ENCODE assay signal across 1 cellular context in genomic region chr9:75615284-75615683, GRCh38.
TF ChIP-seq lines count a peak whose summit lies in the region.

No MANE protein-coding gene starts in this region.

TF ChIP-seq in HEK293, 187 proteins besides CTCF, POLR2A, EP300 and RAD21 (continued from another document):
- TF ChIP-seq REPIN1 (tag by site-specific recombination; IDR thresholded peaks at IDR 0.05; ENCODE audit: low read depth) (no peak), ZNF391 (tag by site-specific recombination; IDR thresholded peaks at IDR 0.05; ENCODE audit: borderline replicate concordance, low read depth) (no peak), ZNF777 (tag by site-specific recombination; IDR thresholded peaks at IDR 0.05; ENCODE audit: borderline replicate concordance) (no peak), TRIM28 (IDR thresholded peaks at IDR 0.05; ENCODE audit: borderline replicate concordance, low read length) (no peak), ZNF623 (tag by site-specific recombination; IDR thresholded peaks at IDR 0.05) (no peak), ZNF16 (tag by site-specific recombination; IDR thresholded peaks at IDR 0.05; ENCODE audit: low read depth) (no peak), ZSCAN23 (tag by site-specific recombination; IDR thresholded peaks at IDR 0.05) (no peak), ZNF366 (tag by site-specific recombination; conservative IDR thresholded peaks at IDR 0.05) (peak; percentile 61), OSR2 (tag by site-specific recombination; IDR thresholded peaks at IDR 0.05) (no peak), ZNF175 (tag by site-specific recombination; IDR thresholded peaks at IDR 0.05) (no peak), GLI2 (tag by site-specific recombination; IDR thresholded peaks at IDR 0.05; ENCODE audit: borderline replicate concordance, low read depth) (no peak), SCRT1 (tag by site-specific recombination; IDR thresholded peaks at IDR 0.05; ENCODE audit: borderline replicate concordance) (peak; percentile 27; the same call in 1 of the 2 replicates)
TF ChIP-seq in HEK293: peak in this region for 7.
